Comparison of ENCODE assay signal across 1 cellular context in the genomic region with DNA sequence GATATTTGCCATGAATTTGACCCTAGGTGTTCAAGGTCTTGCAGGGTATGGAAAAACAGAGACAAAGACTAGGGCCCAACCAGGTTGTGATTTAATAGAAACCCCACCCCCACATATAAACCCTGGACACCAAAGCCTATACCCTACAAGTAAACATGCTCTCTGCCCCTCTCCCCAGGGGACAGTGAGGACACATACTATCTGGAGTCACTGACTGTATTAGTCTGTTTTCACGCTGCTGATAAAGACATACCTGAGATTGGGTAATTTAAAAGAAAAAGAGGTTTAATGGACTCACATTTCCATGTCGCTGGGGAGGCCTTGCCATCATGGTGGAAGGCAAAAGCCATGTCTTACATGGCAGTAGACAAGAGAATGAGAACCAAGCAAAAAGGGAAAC.
TF ChIP-seq lines count a peak whose summit lies in the region.

No MANE protein-coding gene starts in this region.

TF ChIP-seq in HepG2, 621 proteins besides CTCF, POLR2A, EP300 and RAD21 (continued from another document and continues in another):
- TF ChIP-seq ASH2L (IDR thresholded peaks at IDR 0.05; ENCODE audit: insufficient read length, low read depth, low read length) (no peak), BCL6 (CRISPR knock-in tag; IDR thresholded peaks at IDR 0.05) (peak; percentile 75; the same call in 1 of the 2 replicates), ZNF703 (CRISPR knock-in tag; IDR thresholded peaks at IDR 0.05; ENCODE audit: borderline replicate concordance) (no peak), PCBP2 (optimal IDR thresholded peaks at IDR 0.05; ENCODE audit: low read depth, low read length, poor library complexity, severe bottlenecking) (no peak), HINFP (CRISPR knock-in tag; IDR thresholded peaks at IDR 0.05; ENCODE audit: low read depth) (0 out of 2 replicates have a peak, but pooled peaks have one; percentile 28), DRAP1 (CRISPR knock-in tag; IDR thresholded peaks at IDR 0.05) (peak; percentile 39; the same call in 1 of the 2 replicates), CBFB (CRISPR knock-in tag; IDR thresholded peaks at IDR 0.05) (no peak), FOXP1 (IDR thresholded peaks at IDR 0.05) (0 out of 2 replicates have a peak, but pooled peaks have one; percentile 21), FOXP1 (CRISPR knock-in tag; IDR thresholded peaks at IDR 0.05) (peak; percentile 75), ZNF687 (CRISPR knock-in tag; IDR thresholded peaks at IDR 0.05) (no peak), MYNN (CRISPR knock-in tag; IDR thresholded peaks at IDR 0.05; ENCODE audit: low read depth) (no peak), CENPX (CRISPR knock-in tag; IDR thresholded peaks at IDR 0.05) (no peak), ZFP41 (CRISPR knock-in tag; IDR thresholded peaks at IDR 0.05; ENCODE audit: borderline replicate concordance) (no peak), RARA (CRISPR knock-in tag; IDR thresholded peaks at IDR 0.05) (peak; percentile 84), DMAP1 (CRISPR knock-in tag; IDR thresholded peaks at IDR 0.05) (no peak), NKX3-1 (CRISPR knock-in tag; IDR thresholded peaks at IDR 0.05) (no peak), FOSL2 (CRISPR knock-in tag; IDR thresholded peaks at IDR 0.05) (peak; percentile 24; the same call in 1 of the 2 replicates), KDM6A (CRISPR knock-in tag; IDR thresholded peaks at IDR 0.05; ENCODE audit: low read depth) (peak; percentile 81), SMARCE1 (IDR thresholded peaks at IDR 0.05; ENCODE audit: borderline replicate concordance) (no peak), ZNF232 (CRISPR knock-in tag; IDR thresholded peaks at IDR 0.05; ENCODE audit: borderline replicate concordance) (no peak), ZNF615 (CRISPR knock-in tag; IDR thresholded peaks at IDR 0.05; ENCODE audit: borderline replicate concordance) (no peak)
- TF ChIP-seq, protein P1, sequence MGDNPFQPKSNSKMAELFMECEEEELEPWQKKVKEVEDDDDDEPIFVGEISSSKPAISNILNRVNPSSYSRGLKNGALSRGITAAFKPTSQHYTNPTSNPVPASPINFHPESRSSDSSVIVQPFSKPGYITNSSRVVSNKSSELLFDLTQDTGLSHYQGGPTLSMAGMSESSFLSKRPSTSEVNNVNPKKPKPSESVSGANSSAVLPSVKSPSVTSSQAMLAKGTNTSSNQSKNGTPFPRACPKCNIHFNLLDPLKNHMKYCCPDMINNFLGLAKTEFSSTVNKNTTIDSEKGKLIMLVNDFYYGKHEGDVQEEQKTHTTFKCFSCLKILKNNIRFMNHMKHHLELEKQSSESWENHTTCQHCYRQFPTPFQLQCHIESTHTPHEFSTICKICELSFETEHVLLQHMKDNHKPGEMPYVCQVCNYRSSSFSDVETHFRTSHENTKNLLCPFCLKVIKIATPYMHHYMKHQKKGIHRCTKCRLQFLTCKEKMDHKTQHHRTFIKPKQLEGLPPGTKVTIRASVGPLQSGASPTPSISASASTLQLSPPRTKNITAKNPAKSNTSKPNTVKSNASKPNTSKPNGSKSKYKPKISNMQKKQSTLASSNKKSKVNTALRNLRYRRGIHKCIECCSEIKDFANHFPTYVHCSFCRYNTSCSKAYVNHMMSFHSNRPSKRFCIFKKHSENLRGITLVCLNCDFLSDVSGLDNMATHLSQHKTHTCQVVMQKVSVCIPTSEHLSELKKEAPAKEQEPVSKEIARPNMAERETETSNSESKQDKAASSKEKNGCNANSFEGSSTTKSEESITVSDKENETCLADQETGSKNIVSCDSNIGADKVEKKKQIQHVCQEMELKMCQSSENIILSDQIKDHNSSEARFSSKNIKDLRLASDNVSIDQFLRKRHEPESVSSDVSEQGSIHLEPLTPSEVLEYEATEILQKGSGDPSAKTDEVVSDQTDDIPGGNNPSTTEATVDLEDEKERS (CRISPR knock-in tag; IDR thresholded peaks at IDR 0.05) = no peak; the same call in 1 of the 2 replicates
- TF ChIP-seq, protein P2, sequence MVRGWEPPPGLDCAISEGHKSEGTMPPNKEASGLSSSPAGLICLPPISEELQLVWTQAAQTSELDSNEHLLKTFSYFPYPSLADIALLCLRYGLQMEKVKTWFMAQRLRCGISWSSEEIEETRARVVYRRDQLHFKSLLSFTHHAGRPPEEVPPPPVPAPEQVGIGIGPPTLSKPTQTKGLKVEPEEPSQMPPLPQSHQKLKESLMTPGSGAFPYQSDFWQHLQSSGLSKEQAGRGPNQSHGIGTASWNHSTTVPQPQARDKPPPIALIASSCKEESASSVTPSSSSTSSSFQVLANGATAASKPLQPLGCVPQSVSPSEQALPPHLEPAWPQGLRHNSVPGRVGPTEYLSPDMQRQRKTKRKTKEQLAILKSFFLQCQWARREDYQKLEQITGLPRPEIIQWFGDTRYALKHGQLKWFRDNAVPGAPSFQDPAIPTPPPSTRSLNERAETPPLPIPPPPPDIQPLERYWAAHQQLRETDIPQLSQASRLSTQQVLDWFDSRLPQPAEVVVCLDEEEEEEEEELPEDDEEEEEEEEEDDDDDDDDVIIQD (CRISPR knock-in tag; IDR thresholded peaks at IDR 0.05; ENCODE audit: low read depth) = peak; percentile 69; the same call in 1 of the 2 replicates
- TF ChIP-seq, protein P3, sequence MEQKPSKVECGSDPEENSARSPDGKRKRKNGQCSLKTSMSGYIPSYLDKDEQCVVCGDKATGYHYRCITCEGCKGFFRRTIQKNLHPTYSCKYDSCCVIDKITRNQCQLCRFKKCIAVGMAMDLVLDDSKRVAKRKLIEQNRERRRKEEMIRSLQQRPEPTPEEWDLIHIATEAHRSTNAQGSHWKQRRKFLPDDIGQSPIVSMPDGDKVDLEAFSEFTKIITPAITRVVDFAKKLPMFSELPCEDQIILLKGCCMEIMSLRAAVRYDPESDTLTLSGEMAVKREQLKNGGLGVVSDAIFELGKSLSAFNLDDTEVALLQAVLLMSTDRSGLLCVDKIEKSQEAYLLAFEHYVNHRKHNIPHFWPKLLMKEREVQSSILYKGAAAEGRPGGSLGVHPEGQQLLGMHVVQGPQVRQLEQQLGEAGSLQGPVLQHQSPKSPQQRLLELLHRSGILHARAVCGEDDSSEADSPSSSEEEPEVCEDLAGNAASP (CRISPR knock-in tag; IDR thresholded peaks at IDR 0.05; ENCODE audit: borderline replicate concordance) = peak; percentile 91
- TF ChIP-seq, protein P4, sequence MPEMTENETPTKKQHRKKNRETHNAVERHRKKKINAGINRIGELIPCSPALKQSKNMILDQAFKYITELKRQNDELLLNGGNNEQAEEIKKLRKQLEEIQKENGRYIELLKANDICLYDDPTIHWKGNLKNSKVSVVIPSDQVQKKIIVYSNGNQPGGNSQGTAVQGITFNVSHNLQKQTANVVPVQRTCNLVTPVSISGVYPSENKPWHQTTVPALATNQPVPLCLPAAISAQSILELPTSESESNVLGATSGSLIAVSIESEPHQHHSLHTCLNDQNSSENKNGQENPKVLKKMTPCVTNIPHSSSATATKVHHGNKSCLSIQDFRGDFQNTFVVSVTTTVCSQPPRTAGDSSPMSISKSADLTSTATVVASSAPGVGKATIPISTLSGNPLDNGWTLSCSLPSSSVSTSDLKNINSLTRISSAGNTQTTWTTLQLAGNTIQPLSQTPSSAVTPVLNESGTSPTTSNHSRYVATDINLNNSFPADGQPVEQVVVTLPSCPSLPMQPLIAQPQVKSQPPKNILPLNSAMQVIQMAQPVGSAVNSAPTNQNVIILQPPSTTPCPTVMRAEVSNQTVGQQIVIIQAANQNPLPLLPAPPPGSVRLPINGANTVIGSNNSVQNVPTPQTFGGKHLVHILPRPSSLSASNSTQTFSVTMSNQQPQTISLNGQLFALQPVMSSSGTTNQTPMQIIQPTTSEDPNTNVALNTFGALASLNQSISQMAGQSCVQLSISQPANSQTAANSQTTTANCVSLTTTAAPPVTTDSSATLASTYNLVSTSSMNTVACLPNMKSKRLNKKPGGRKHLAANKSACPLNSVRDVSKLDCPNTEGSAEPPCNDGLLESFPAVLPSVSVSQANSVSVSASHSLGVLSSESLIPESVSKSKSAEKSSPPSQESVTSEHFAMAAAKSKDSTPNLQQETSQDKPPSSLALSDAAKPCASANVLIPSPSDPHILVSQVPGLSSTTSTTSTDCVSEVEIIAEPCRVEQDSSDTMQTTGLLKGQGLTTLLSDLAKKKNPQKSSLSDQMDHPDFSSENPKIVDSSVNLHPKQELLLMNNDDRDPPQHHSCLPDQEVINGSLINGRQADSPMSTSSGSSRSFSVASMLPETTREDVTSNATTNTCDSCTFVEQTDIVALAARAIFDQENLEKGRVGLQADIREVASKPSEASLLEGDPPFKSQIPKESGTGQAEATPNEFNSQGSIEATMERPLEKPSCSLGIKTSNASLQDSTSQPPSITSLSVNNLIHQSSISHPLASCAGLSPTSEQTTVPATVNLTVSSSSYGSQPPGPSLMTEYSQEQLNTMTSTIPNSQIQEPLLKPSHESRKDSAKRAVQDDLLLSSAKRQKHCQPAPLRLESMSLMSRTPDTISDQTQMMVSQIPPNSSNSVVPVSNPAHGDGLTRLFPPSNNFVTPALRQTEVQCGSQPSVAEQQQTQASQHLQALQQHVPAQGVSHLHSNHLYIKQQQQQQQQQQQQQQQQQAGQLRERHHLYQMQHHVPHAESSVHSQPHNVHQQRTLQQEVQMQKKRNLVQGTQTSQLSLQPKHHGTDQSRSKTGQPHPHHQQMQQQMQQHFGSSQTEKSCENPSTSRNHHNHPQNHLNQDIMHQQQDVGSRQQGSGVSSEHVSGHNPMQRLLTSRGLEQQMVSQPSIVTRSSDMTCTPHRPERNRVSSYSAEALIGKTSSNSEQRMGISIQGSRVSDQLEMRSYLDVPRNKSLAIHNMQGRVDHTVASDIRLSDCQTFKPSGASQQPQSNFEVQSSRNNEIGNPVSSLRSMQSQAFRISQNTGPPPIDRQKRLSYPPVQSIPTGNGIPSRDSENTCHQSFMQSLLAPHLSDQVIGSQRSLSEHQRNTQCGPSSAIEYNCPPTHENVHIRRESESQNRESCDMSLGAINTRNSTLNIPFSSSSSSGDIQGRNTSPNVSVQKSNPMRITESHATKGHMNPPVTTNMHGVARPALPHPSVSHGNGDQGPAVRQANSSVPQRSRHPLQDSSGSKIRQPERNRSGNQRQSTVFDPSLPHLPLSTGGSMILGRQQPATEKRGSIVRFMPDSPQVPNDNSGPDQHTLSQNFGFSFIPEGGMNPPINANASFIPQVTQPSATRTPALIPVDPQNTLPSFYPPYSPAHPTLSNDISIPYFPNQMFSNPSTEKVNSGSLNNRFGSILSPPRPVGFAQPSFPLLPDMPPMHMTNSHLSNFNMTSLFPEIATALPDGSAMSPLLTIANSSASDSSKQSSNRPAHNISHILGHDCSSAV (CRISPR knock-in tag; IDR thresholded peaks at IDR 0.05; ENCODE audit: borderline replicate concordance) = no peak
